8 cellular contexts compared by ENCODE assay signal in the genomic region with DNA sequence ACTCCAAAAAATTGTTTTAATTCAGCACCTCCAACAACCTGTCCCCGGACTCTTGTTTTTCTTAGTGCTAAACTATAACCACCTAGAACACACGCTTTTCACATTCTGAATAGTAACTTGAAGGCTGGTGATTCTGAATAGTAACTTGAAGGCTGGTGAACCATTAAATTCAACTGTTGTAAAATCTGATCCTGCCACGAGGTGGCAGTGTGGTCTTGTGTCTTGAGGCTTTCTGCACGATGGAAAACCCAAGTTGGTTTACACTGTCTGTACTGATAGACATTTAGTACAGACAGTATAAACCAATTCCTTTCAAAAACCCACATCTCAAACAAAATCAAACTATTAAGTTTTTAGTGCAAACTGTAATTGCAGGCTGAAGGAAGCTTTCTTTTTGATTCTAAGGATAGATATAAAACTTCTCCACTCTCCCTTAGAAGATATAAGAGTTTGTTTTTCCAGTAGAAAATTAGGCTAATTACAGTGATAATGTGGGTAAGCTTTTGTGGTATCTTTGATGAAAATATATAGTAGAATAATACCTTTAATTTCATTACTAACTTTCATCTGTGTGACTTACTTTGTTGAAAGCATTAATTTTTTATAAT. TPM values are rescaled to one million over a fixed set of nuclear protein-coding genes. Genes with fewer than 3 reads are reported as not detected.
DNase-seq lines count a peak whose midpoint lies in the region; ATAC-seq and TF ChIP-seq lines count a peak whose summit lies in the region.

No MANE protein-coding gene starts in this region.

- peak; percentile 61; the same call in 1 of the 3 replicates for ATAC-seq in RWPE2 (ENCODE audit: low read depth)
- peak; percentile 65 for ATAC-seq in foreskin keratinocyte

- no peak overlapping the region for H2AFZ ChIP-seq in osteoblast (ENCODE audit: low read length)

- peak; percentile 54 for DNase-seq in Daoy (ENCODE audit: low read depth)
- peak; percentile 54 for DNase-seq in LNCaP clone FGC (ENCODE audit: low read depth)
- DNase-seq in RWPE2 (ENCODE audit: low spot score): no peak
- peak; percentile 41 for DNase-seq in activated T-helper 9 cell treated with anti-CD3 and anti-CD28 coated beads, Interleukin-2, amount 50 U/mL, for 16 hours (ENCODE audit: low read depth)
- peak in 1 of 2 donors; percentile 38 for DNase-seq in foreskin keratinocyte
- DNase-seq in osteoblast (ENCODE audit: insufficient read length, low spot score, missing footprints): peak; percentile 83
- DNase-seq in thyroid gland: peak; percentile 76 to 80
- DNase-seq in NCI-H187 treated with DMSO at 0.1 percent for 48 hours (lab: John Stamatoyannopoulos, UW): no peak

- 2 to 4% methylated on average over 4 of the region's 4 CpGs for WGBS in thyroid gland, 2 donors

- no peaks in the 10 kb centered on the region for H3K36me3 ChIP-seq in RWPE2 (ENCODE audit: low read depth)
- no peaks in the 10 kb centered on the region for H3K36me3 ChIP-seq in osteoblast (ENCODE audit: insufficient read depth, low read length)
- no peaks in the 10 kb centered on the region for H3K36me3 ChIP-seq in thyroid gland

- H3K4me1 ChIP-seq in RWPE2 (ENCODE audit: insufficient read depth, poor library complexity, severe bottlenecking) (no peaks in the 10 kb centered on the region), foreskin keratinocyte (no peaks in the 10 kb centered on the region), osteoblast (ENCODE audit: insufficient read depth, low read length) (peaks cover under 1% of the 10 kb centered on the region), thyroid gland (no peaks in the 10 kb centered on the region)

- TF ChIP-seq CTCF in LNCaP clone FGC (IDR thresholded peaks at IDR 0.05; ENCODE audit: control insufficient read depth, extremely low read depth, insufficient read depth): peak; percentile 79
- TF ChIP-seq CTCF in RWPE2 (IDR thresholded peaks at IDR 0.05; ENCODE audit: poor library complexity, severe bottlenecking): peak; percentile 89
- TF ChIP-seq CTCF in foreskin keratinocyte (conservative IDR thresholded peaks at IDR 0.05): peak; percentile 93
- peak; percentile 76 for TF ChIP-seq CTCF in osteoblast (IDR thresholded peaks at IDR 0.05; ENCODE audit: extremely low read depth, low read depth, low read length)
- peak; percentile 53 to 87 (median 78) for TF ChIP-seq CTCF in thyroid gland (IDR thresholded peaks at IDR 0.05)

- no peaks in the 10 kb centered on the region for H4K20me1 ChIP-seq in osteoblast (ENCODE audit: insufficient read depth, low read length)

- H3K27me3 ChIP-seq in RWPE2 (ENCODE audit: insufficient read depth, poor library complexity, severe bottlenecking) (no peaks in the 10 kb centered on the region), foreskin keratinocyte (no peaks in the 10 kb centered on the region), osteoblast (ENCODE audit: insufficient read depth, low read length) (peaks cover 6% of the 10 kb centered on the region), thyroid gland (no peaks in the 10 kb centered on the region)

- intact Hi-C loops in thyroid gland (cut with DNase I): loop anchor here (5.0 kb wide), 1 partner anchor 551 kb away; no protein-coding TSS in a partner anchor

- H3K4me3 ChIP-seq in LNCaP clone FGC (ENCODE audit: low read depth, low read length) (no peak overlapping the region), RWPE2 (ENCODE audit: severe bottlenecking) (no peak overlapping the region), osteoblast (ENCODE audit: insufficient read depth, low read length) (no peak overlapping the region), thyroid gland (replicated peaks in 1 of 3) (no peak overlapping the region)

- TF ChIP-seq POLR2A in thyroid gland (IDR thresholded peaks at IDR 0.05): no peak

- H3K9me3 ChIP-seq in RWPE2 (ENCODE audit: severe bottlenecking): peaks cover 9% of the 10 kb centered on the region
- H3K9me3 ChIP-seq in osteoblast (ENCODE audit: low read depth, low read length): peaks cover 3% of the 10 kb centered on the region
- H3K9me3 ChIP-seq in thyroid gland: no peaks in the 10 kb centered on the region

- no peaks in the 10 kb centered on the region for H3K79me2 ChIP-seq in osteoblast (ENCODE audit: insufficient read depth, low read length)

- no peak overlapping the region for H3K4me2 ChIP-seq in osteoblast (ENCODE audit: insufficient read depth, low read length)

- no peak overlapping the region for H3K27ac ChIP-seq in RWPE2 (ENCODE audit: poor library complexity, severe bottlenecking)
- no peak overlapping the region for H3K27ac ChIP-seq in foreskin keratinocyte
- H3K27ac ChIP-seq in osteoblast (ENCODE audit: low read depth, low read length): no peak overlapping the region
- H3K27ac ChIP-seq in thyroid gland: no peak overlapping the region

RNA-seq across cellular contexts. Expression of gene VAPA, which starts 57.6 kb away (rescaled TPM):
- 323 and 410 TPM in 2 replicates for total RNA-seq in Daoy (2014; rRNA removed; shearing (Covaris generic))
- 247 and 251 TPM in 2 replicates for total RNA-seq in foreskin keratinocyte
- polyA plus RNA-seq in foreskin keratinocyte: 134 and 162 TPM in 2 replicates
- 277 and 316 TPM in 2 replicates for total RNA-seq in osteoblast
- 100 to 1,000 TPM; 232 to 261 (median 244) TPM for total RNA-seq in thyroid gland

Comparison
In these comparisons a context has a peak if more than half of its experiments do, and no peak if none do; other contexts are left out.
1. DNase-seq: peak in Daoy (single experiment), LNCaP clone FGC (single experiment), activated T-helper 9 cell treated with anti-CD3 and anti-CD28 coated beads, Interleukin-2, amount 50 U/mL, for 16 hours (single experiment), osteoblast (single experiment) and thyroid gland (2 of 2); none in RWPE2 (single experiment) and NCI-H187 treated with DMSO at 0.1 percent for 48 hours (single experiment).
2. Peak in every context shown above with its lines, with median percentiles within 50 percentile points of each other: CTCF ChIP-seq.